Comparison of ENCODE assay signal across 27 cellular contexts in the genomic region with DNA sequence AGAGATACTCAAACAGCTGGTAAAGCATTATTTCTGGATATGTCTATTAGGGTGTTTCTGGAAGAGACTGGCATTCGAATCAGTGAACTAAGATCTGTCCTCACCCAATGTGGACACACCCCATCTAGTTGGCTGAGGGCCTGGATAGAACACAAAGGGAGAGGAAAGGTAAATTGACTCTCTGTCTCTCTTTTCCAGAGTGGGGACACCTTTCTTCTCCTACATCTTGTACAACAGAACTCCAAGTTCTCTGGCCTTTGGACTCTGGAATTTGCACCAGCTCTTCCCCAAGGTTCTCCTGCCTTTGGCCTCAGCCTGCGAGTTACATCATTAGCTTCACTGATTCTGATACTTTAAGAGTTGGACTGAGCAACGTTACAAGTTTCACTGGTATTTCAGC.
"Had no signal": no experiment of that assay in that cellular context is flagged by ENCODE, and none has a peak within 500 bp of the region (broad histone marks: within the 10 kb centered on the region; RNA-seq: fewer than 3 reads in every experiment).

No MANE protein-coding gene starts in this region.

- H3K4me1 Mint-ChIP-seq: activated CD4-positive, alpha-beta T cell treated with anti-CD3 and anti-CD28 coated beads, Interleukin-2, amount 10 ng/mL, durations not matched to agents 24 days and 14 days; activated naive CD4-positive, alpha-beta T cell treated with anti-CD3 and anti-CD28 coated beads, Interleukin-2, amount 50 U/mL, for 24 hours; activated naive CD8-positive, alpha-beta T cell treated with anti-CD3 and anti-CD28 coated beads, Interleukin-2, amount 10 ng/mL, durations not matched to agents 7 days and 5 days; brain had no signal

- H3K27me3 ChIP-seq: Peyer's patch, SJSA1 had no signal

- H3K36me3 Mint-ChIP-seq: activated naive CD4-positive, alpha-beta T cell treated with anti-CD3 and anti-CD28 coated beads, Interleukin-2, amount 50 U/mL, for 24 hours; activated naive CD8-positive, alpha-beta T cell treated with anti-CD3 and anti-CD28 coated beads, Interleukin-2, amount 10 ng/mL, durations not matched to agents 7 days and 5 days; brain had no signal

- H3K36me3 ChIP-seq: Peyer's patch, SJSA1 had no signal

- H3K4me3 ChIP-seq: K562, Peyer's patch, SJSA1 had no signal

- H3K4me1 ChIP-seq: Peyer's patch, SJSA1 had no signal

- H3K27ac Mint-ChIP-seq: activated CD4-positive, alpha-beta T cell treated with anti-CD3 and anti-CD28 coated beads, Interleukin-2, amount 10 ng/mL, durations not matched to agents 24 days and 14 days; activated CD8-positive, alpha-beta T cell treated with anti-CD3 and anti-CD28 coated beads, Interleukin-2, amount 10 ng/mL, durations not matched to agents 7 days and 5 days; activated naive CD4-positive, alpha-beta T cell treated with anti-CD3 and anti-CD28 coated beads, Interleukin-2, amount 50 U/mL, for 24 hours; activated naive CD8-positive, alpha-beta T cell treated with anti-CD3 and anti-CD28 coated beads, Interleukin-2, amount 10 ng/mL, durations not matched to agents 7 days and 5 days; activated T-cell treated with anti-CD3 and anti-CD28 coated beads, Interleukin-2, amount 50 U/mL, for 24 hours; activated T-helper 2 cell treated with anti-CD3 and anti-CD28 coated beads, Interferon-gamma antibody, Interleukin-2, Interleukin-4, amounts not matched to agents 10 μg/mL and 5 μg/mL and 100 μg/mL, durations not matched to agents 14 hours and 24 hours and 36 hours; brain; T-helper 1 cell treated with Interleukin-12 subunit alpha and Interleukin-12 subunit beta and Interleukin-4 antibody, amounts not matched to agents 30 μg/mL and 1 μg/mL, for 36 hours; T-helper 2 cell treated with Interferon-gamma antibody and Interleukin-4, amounts not matched to agents 5 μg/mL and 100 μg/mL, for 36 hours had no signal

- ATAC-seq: activated CD8-positive, alpha-beta T cell treated with anti-CD3 and anti-CD28 coated beads, Interleukin-2, amount 10 ng/mL, durations not matched to agents 7 days and 5 days; K562 had no signal

- FAIRE-seq: K562, TTC549 had no signal

- H3K4me2 ChIP-seq: SK-N-SH had no signal

- H3K27me3 Mint-ChIP-seq: activated CD4-positive, alpha-beta T cell treated with anti-CD3 and anti-CD28 coated beads, Interleukin-2, amount 10 ng/mL, durations not matched to agents 24 days and 14 days; activated naive CD4-positive, alpha-beta T cell treated with anti-CD3 and anti-CD28 coated beads, Interleukin-2, amount 50 U/mL, for 24 hours; activated naive CD8-positive, alpha-beta T cell treated with anti-CD3 and anti-CD28 coated beads, Interleukin-2, amount 10 ng/mL, durations not matched to agents 7 days and 5 days; activated T-cell treated with anti-CD3 and anti-CD28 coated beads, Interleukin-2, amount 50 U/mL, for 24 hours had no signal

- H3K9me3 ChIP-seq: Peyer's patch, SJSA1, SK-N-SH had no signal

- H3K9me3 Mint-ChIP-seq: activated CD4-positive, alpha-beta T cell treated with anti-CD3 and anti-CD28 coated beads, Interleukin-2, amount 10 ng/mL, durations not matched to agents 24 days and 14 days; activated naive CD4-positive, alpha-beta T cell treated with anti-CD3 and anti-CD28 coated beads, Interleukin-2, amount 50 U/mL, for 24 hours; activated naive CD8-positive, alpha-beta T cell treated with anti-CD3 and anti-CD28 coated beads, Interleukin-2, amount 10 ng/mL, durations not matched to agents 7 days and 5 days; T-helper 1 cell treated with Interleukin-12 subunit alpha and Interleukin-12 subunit beta and Interleukin-4 antibody, amounts not matched to agents 30 μg/mL and 1 μg/mL, for 36 hours had no signal

- H3K27ac ChIP-seq: Peyer's patch, SJSA1 had no signal

- DNase-seq: activated CD4-positive, alpha-beta T cell treated with anti-CD3 and anti-CD28 coated beads, Interleukin-2, amount 10 ng/mL, durations not matched to agents 24 days and 14 days; activated CD4-positive, alpha-beta T cell treated with anti-CD3 and anti-CD28 coated beads, Interleukin-2, amount 50 U/mL, for 4 hours; activated CD8-positive, alpha-beta T cell treated with anti-CD3 and anti-CD28 coated beads, Interleukin-2, amount 10 ng/mL, durations not matched to agents 7 days and 5 days; activated gamma-delta T cell; activated naive CD4-positive, alpha-beta T cell treated with Interleukin-2 at 50 U/mL for 16 hours; activated naive CD8-positive, alpha-beta T cell treated with anti-CD3 and anti-CD28 coated beads, Interleukin-2, amount 10 ng/mL, durations not matched to agents 7 days and 5 days; activated T-cell treated with anti-CD3 and anti-CD28 coated beads, Interleukin-2, amount 50 U/mL, for 24 hours; central memory CD4-positive, alpha-beta T cell; NCI-H1105; NCI-H1417 treated with DMSO at 0.1 percent for 48 hours; NCI-H187 treated with DMSO at 0.1 percent for 48 hours; NCI-H2081; NCI-H345; NCI-H524 treated with DMSO at 0.1 percent for 48 hours; NCI-H774; Peyer's patch; RPMI8226; SHP77 treated with DMSO at 0.1 percent for 48 hours; SK-N-SH had no signal

- H3K4me3 Mint-ChIP-seq: activated CD4-positive, alpha-beta T cell treated with anti-CD3 and anti-CD28 coated beads, Interleukin-2, amount 10 ng/mL, durations not matched to agents 24 days and 14 days; activated CD8-positive, alpha-beta T cell treated with anti-CD3 and anti-CD28 coated beads, Interleukin-2, amount 10 ng/mL, durations not matched to agents 7 days and 5 days; activated naive CD4-positive, alpha-beta T cell treated with anti-CD3 and anti-CD28 coated beads, Interleukin-2, amount 50 U/mL, for 24 hours; activated naive CD8-positive, alpha-beta T cell treated with anti-CD3 and anti-CD28 coated beads, Interleukin-2, amount 10 ng/mL, durations not matched to agents 7 days and 5 days; activated T-cell treated with anti-CD3 and anti-CD28 coated beads, Interleukin-2, amount 50 U/mL, for 24 hours; brain; T-helper 1 cell treated with Interleukin-12 subunit alpha and Interleukin-12 subunit beta and Interleukin-4 antibody, amounts not matched to agents 30 μg/mL and 1 μg/mL, for 36 hours; T-helper 2 cell treated with Interferon-gamma antibody and Interleukin-4, amounts not matched to agents 5 μg/mL and 100 μg/mL, for 36 hours had no signal

- H3K9ac ChIP-seq: SK-N-SH had no signal
